In genomic region chr3:129608087-129608935, GRCh38 we compare ENCODE assay signal across 8 cellular contexts. TPM values are rescaled to one million over a fixed set of nuclear protein-coding genes. Genes with fewer than 3 reads are reported as not detected.
DNase-seq lines count a peak whose midpoint lies in the region; ATAC-seq, FAIRE-seq and TF ChIP-seq lines count a peak whose summit lies in the region.

No MANE protein-coding gene starts in this region.

- peak; percentile 80 for TF ChIP-seq CTCF in DND-41 (IDR thresholded peaks at IDR 0.05; ENCODE audit: borderline replicate concordance, extremely low read depth, low read length, poor library complexity, severe bottlenecking)
- peak in 1 of 3 experiments; percentile 23; a peak in 2 of 6 replicates for TF ChIP-seq CTCF in GM12878 (IDR thresholded peaks at IDR 0.05 in 2 of 3, conservative IDR thresholded peaks at IDR 0.05 in 1 of 3; ENCODE audit: control insufficient read depth in 2 of 3, extremely low read depth in 1 of 3, insufficient read depth in 1 of 3, low read depth in 3 of 3, low read length in 3 of 3)
- no peak for TF ChIP-seq CTCF in GM13976 (IDR thresholded peaks at IDR 0.05; ENCODE audit: borderline replicate concordance, control extremely low read depth, extremely low read depth, insufficient read depth, missing control alignments)

- peak; percentile 33; the same call in 1 of the 2 replicates for TF ChIP-seq RAD21 in GM12878 (IDR thresholded peaks at IDR 0.05; ENCODE audit: insufficient read depth, low read depth, low read length)

- SMC1A ChIA-PET in GM12878 (lab: Charles Lee; ENCODE audit: uncharacterized antibody, unreplicated experiment): no interaction called here

- H2AFZ ChIP-seq in DND-41 (ENCODE audit: low read depth, low read length) (no peak overlapping the region), GM12878 (ENCODE audit: control insufficient read depth, low read depth, low read length) (no peak overlapping the region)

- intact Hi-C loops in GM12878 (cut with micrococcal nuclease; ENCODE audit: unreplicated experiment): no loop called here

- peak overlapping the region; percentile 31 for H3K4me2 ChIP-seq in DND-41 (ENCODE audit: insufficient read depth, low read length)
- no peak overlapping the region for H3K4me2 ChIP-seq in GM12878 (ENCODE audit: control insufficient read depth, insufficient read depth)

- DNase-seq in DND-41: peak; percentile 75
- DNase-seq in NCI-H2171 (lab: John Stamatoyannopoulos, UW): peak; percentile 3
- DNase-seq in GM12878 (ENCODE audit: low read depth, low spot score): no peak
- DNase-seq in medulla oblongata (ENCODE audit: extremely low spot score): peak; percentile 79
- no peak for DNase-seq in NOMO-1 treated with DMSO at 0.1 percent for 48 hours (lab: John Stamatoyannopoulos, UW; ENCODE audit: unreplicated experiment)
- no peak for DNase-seq in HEK293T (ENCODE audit: extremely low spot score)
- DNase-seq in NCI-H774 (lab: John Stamatoyannopoulos, UW): no peak
- DNase-seq in GM13976 (ENCODE audit: low spot score): no peak

- POLR2A ChIA-PET in GM12878 (lab: Charles Lee): no interaction called here
- POLR2A ChIA-PET in HEK293T (lab: Yijun Ruan, JAX): no interaction called here

- peaks cover 37% of the 10 kb centered on the region for H3K79me2 ChIP-seq in DND-41 (ENCODE audit: insufficient read depth, low read length)
- no peaks in the 10 kb centered on the region for H3K79me2 ChIP-seq in GM12878 (ENCODE audit: control insufficient read depth, insufficient read depth, low read length)

- H3K27ac ChIP-seq in DND-41 (ENCODE audit: low read length) (peak overlapping the region; percentile 27; the same call in 1 of the 2 replicates), GM12878 (ENCODE audit: control insufficient read depth, insufficient read depth) (no peak overlapping the region)

- peak overlapping the region; percentile 22; the same call in 1 of the 2 replicates for H3K9ac ChIP-seq in DND-41 (ENCODE audit: low read depth, low read length)
- no peak overlapping the region for H3K9ac ChIP-seq in GM12878 (ENCODE audit: control insufficient read depth, insufficient read depth, low read length)

- TF ChIP-seq EP300 in GM12878 (IDR thresholded peaks at IDR 0.05; ENCODE audit: borderline replicate concordance in 1 of 2, control insufficient read depth in 1 of 2, low read depth in 2 of 2, low read length in 2 of 2): no peak

- no peak overlapping the region for H3K4me3 ChIP-seq in DND-41 (ENCODE audit: low read depth in 1 of 2, low read length in 2 of 2)
- H3K4me3 ChIP-seq in GM12878: no peak overlapping the region

- peaks cover 44% of the 10 kb centered on the region for H3K4me1 ChIP-seq in DND-41 (ENCODE audit: insufficient read depth, low read length)
- H3K4me1 ChIP-seq in GM12878 (ENCODE audit: control insufficient read depth, insufficient read depth, low read length): no peaks in the 10 kb centered on the region

- no peaks in the 10 kb centered on the region for H3K27me3 ChIP-seq in DND-41 (ENCODE audit: insufficient read depth, low read length, poor library complexity)
- H3K27me3 ChIP-seq in GM12878 (replicated peaks in 1 of 2; ENCODE audit: control insufficient read depth in 2 of 2, insufficient read depth in 2 of 2, low read length in 1 of 2): peaks cover 8 to 12% of the 10 kb centered on the region in 2 experiments; a peak in 3 of 4 replicates

- ATAC-seq in DND-41 (ENCODE audit: insufficient read depth, low read depth) (peak; percentile 47), GM12878 (peak; percentile 17; the same call in 1 of the 3 replicates)

- RAD21 ChIA-PET in GM12878 (lab: Charles Lee; ENCODE audit: unreplicated experiment): interaction anchor here (0.7 to 2.1 kb wide), 3 partner anchors 115 to 224 kb away, joined by 3 to 6 read pairs (median 5); no protein-coding TSS in a partner anchor

- no TSS peak for BruUV-seq in GM12878 (replicated peaks; lab: Mats Ljungman, UMichigan)

- H3K9me3 ChIP-seq in DND-41 (ENCODE audit: insufficient read depth, low read length, severe bottlenecking) (no peaks in the 10 kb centered on the region), GM12878 (replicated peaks; ENCODE audit: control insufficient read depth, insufficient read depth, low read length) (no peaks in the 10 kb centered on the region)

- H3K36me3 ChIP-seq in DND-41 (ENCODE audit: insufficient read depth, low read length) (peaks cover 23% of the 10 kb centered on the region), GM12878 (ENCODE audit: control insufficient read depth in 2 of 2, insufficient read depth in 2 of 2, low read length in 1 of 2) (no peaks in the 10 kb centered on the region)

- no peak for TF ChIP-seq POLR2A in GM12878 (IDR thresholded peaks at IDR 0.05; ENCODE audit: low read depth, low read length)

- H4K20me1 ChIP-seq in DND-41 (ENCODE audit: insufficient read depth, low read length) (peaks cover 28% of the 10 kb centered on the region), GM12878 (ENCODE audit: control insufficient read depth, insufficient read depth) (no peaks in the 10 kb centered on the region)

- no peak for FAIRE-seq in GM12878 (lab: Jason Lieb, UNC)

- CTCF ChIA-PET in GM12878 (lab: Yijun Ruan, JAX): interaction anchor here (0.6 kb wide), 1 partner anchor 118 kb away, joined by 5 read pairs; no protein-coding TSS in a partner anchor
- CTCF ChIA-PET in HEK293T (lab: Yijun Ruan, JAX): interaction anchor here (1.1 kb wide), 1 partner anchor 118 kb away, joined by 5 read pairs; no protein-coding TSS in a partner anchor

- in situ Hi-C loops in GM12878 (cut with MboI): no loop called here
- in situ Hi-C loops in GM13976 (cut with MboI; ENCODE audit: low sequenced_read_pairs, unreplicated experiment): no loop called here

- 49% methylated on average over 16 of the region's 17 CpGs for WGBS in GM12878 (ENCODE audit: insufficient coverage, insufficient replicate concordance, low lambda C conversion rate, missing lambda C conversion rate)

TF ChIP-seq in GM12878, 131 proteins besides CTCF, POLR2A, EP300 and RAD21 (continues in another document):
- no peak for TF ChIP-seq SMAD5 (IDR thresholded peaks at IDR 0.05; ENCODE audit: low read depth)
- no peak for TF ChIP-seq RCOR1 (conservative IDR thresholded peaks at IDR 0.05; ENCODE audit: low read depth, low read length)

TF ChIP-seq in HEK293T, 16 proteins besides CTCF, POLR2A, EP300 and RAD21:
- no peak for TF ChIP-seq TARDBP (IDR thresholded peaks at IDR 0.05)
- no peak for TF ChIP-seq BHLHE40 (IDR thresholded peaks at IDR 0.05; ENCODE audit: borderline replicate concordance)
- no peak for TF ChIP-seq NFRKB (IDR thresholded peaks at IDR 0.05)
- TF ChIP-seq CTBP1 (IDR thresholded peaks at IDR 0.05; ENCODE audit: borderline replicate concordance): no peak
- TF ChIP-seq SUZ12 (IDR thresholded peaks at IDR 0.05): no peak
- no peak for TF ChIP-seq PKNOX1 (IDR thresholded peaks at IDR 0.05)
- no peak for TF ChIP-seq ELF4 (IDR thresholded peaks at IDR 0.05)
- TF ChIP-seq FOXK2 (IDR thresholded peaks at IDR 0.05): no peak
- no peak for TF ChIP-seq FOXM1 (IDR thresholded peaks at IDR 0.05; ENCODE audit: borderline replicate concordance)
- no peak for TF ChIP-seq FOXA1 (IDR thresholded peaks at IDR 0.05)
- no peak for TF ChIP-seq ARNT (IDR thresholded peaks at IDR 0.05)
- no peak for TF ChIP-seq ZNF384 (IDR thresholded peaks at IDR 0.05)
- TF ChIP-seq LEF1 (IDR thresholded peaks at IDR 0.05; ENCODE audit: borderline replicate concordance): no peak
- TF ChIP-seq HDGF (IDR thresholded peaks at IDR 0.05; ENCODE audit: borderline replicate concordance): no peak
- no peak for TF ChIP-seq SP1 (IDR thresholded peaks at IDR 0.05)
- no peak for TF ChIP-seq L3MBTL2 (conservative IDR thresholded peaks at IDR 0.05)

RNA-seq across cellular contexts. Expression of gene PLXND1, which starts 1.8 kb away (rescaled TPM):
- total RNA-seq in GM12878 (2013; cell fraction: nucleolus; rRNA removed): 1.1 and 1.7 TPM in 2 replicates
- 0.16 TPM in 1 of 2 replicates, not detected in the other for total RNA-seq in GM12878 (2014; rRNA removed)
- total RNA-seq in GM12878 (2014; rRNA removed; fragmentation: Illumina TruSeq; extraction: Trizol): not detected in 2 replicates
- 0.66 and 2.3 TPM in 2 replicates for total RNA-seq in GM12878 (2021)
- polyA plus RNA-seq in GM12878 (2011; ENCODE audit: low read depth): 0.49 TPM
- polyA plus RNA-seq in GM12878 (2011; rRNA removed): 0.01 TPM in 1 of 2 replicates, not detected in the other
- 0.04 TPM in 1 of 2 replicates, not detected in the other for polyA plus RNA-seq in GM12878 (2011; cell fraction: cytosol; rRNA removed)
- 0.45 and 0.51 TPM in 2 replicates for polyA plus RNA-seq in GM12878 (2011; cell fraction: nucleus; rRNA removed)
- 0.29 and 0.51 TPM in 2 replicates for polyA plus RNA-seq in GM12878 (2012)
- polyA plus RNA-seq in GM12878 (2014; fragmentation: Illumina TruSeq; extraction: Trizol): not detected in 2 replicates
- polyA plus RNA-seq in GM12878 (2014; fragmentation: Nextera tagmentation; extraction: Ambion mirVana): not detected
- polyA plus RNA-seq in GM12878 (2014; rRNA removed): 0.08 and 0.72 TPM in 2 replicates
- not detected for polyA plus RNA-seq in GM12878 (2016; fragmentation: Nextera tagmentation; extraction: Ambion mirVana)
- 0.44 and 0.46 TPM in 2 replicates for polyA minus RNA-seq in GM12878 (2011; rRNA and poly(A)+ RNA removed)
- polyA minus RNA-seq in GM12878 (2011; cell fraction: cytosol; rRNA and poly(A)+ RNA removed): not detected in 2 replicates
- polyA minus RNA-seq in GM12878 (2011; cell fraction: nucleus; rRNA and poly(A)+ RNA removed): not detected in 2 replicates

Comparison
In these comparisons a context has a peak if more than half of its experiments do, and no peak if none do; other contexts are left out.
1. DNase-seq: peak in DND-41 (single experiment), NCI-H2171 (single experiment) and medulla oblongata (single experiment); none in GM12878 (single experiment), NOMO-1 treated with DMSO at 0.1 percent for 48 hours (single experiment), HEK293T (single experiment), NCI-H774 (single experiment) and GM13976 (single experiment).